Comparison of ENCODE assay signal across 11 cellular contexts in genomic region chr6:29708432-29709177, GRCh38. TPM values are rescaled to one million over a fixed set of nuclear protein-coding genes. Genes with fewer than 3 reads are reported as not detected.
DNase-seq lines count a peak whose midpoint lies in the region; ATAC-seq, FAIRE-seq and TF ChIP-seq lines count a peak whose summit lies in the region.
"Had no signal": no experiment of that assay in that cellular context is flagged by ENCODE, and none has a peak within 500 bp of the region (broad histone marks: within the 10 kb centered on the region; RNA-seq: fewer than 3 reads in every experiment).

No MANE protein-coding gene starts in this region.

- H3K4me1 Mint-ChIP-seq in T-helper 1 cell treated with Interleukin-12 subunit alpha and Interleukin-12 subunit beta and Interleukin-4 antibody, amounts not matched to agents 30 μg/mL and 1 μg/mL, for 36 hours (ENCODE audit: low read depth) = peaks cover 50% of the 10 kb centered on the region

- ATAC-seq in HG03432 (IDR thresholded peaks at IDR 0.05; ENCODE audit: unreplicated experiment) = no peak

- no peaks in the 10 kb centered on the region for H3K36me3 Mint-ChIP-seq in T-helper 1 cell treated with Interleukin-12 subunit alpha and Interleukin-12 subunit beta and Interleukin-4 antibody, amounts not matched to agents 30 μg/mL and 1 μg/mL, for 36 hours (ENCODE audit: low read depth)

- H3K27ac ChIP-seq in testis = no peak overlapping the region
- H3K27ac ChIP-seq: parathyroid adenoma had no signal

- 69 to 78% methylated on average over 11 of the region's 11 CpGs for whole genome bisulfite sequencing in testis, 2 donors

- intact Hi-C loops in testis (cut with DNase I; ENCODE audit: low total_unique reads) = loop anchor here (10.0 kb wide), 1 partner anchor 126 kb away; no protein-coding TSS in a partner anchor

- no peaks in the 10 kb centered on the region for H3K4me1 ChIP-seq in testis
- H3K4me1 ChIP-seq: parathyroid adenoma had no signal

- H3K9me3 Mint-ChIP-seq in T-helper 1 cell treated with Interleukin-12 subunit alpha and Interleukin-12 subunit beta and Interleukin-4 antibody, amounts not matched to agents 30 μg/mL and 1 μg/mL, for 36 hours = no peaks in the 10 kb centered on the region

- no peak overlapping the region for H3K4me3 ChIP-seq in bronchial epithelial cell (ENCODE audit: low read depth, low read length)
- no peak overlapping the region for H3K4me3 ChIP-seq in testis

- DNase-seq in activated CD4-positive, alpha-beta T cell treated with anti-CD3 and anti-CD28 coated beads for 48 hours = peak; percentile 59
- no peak for DNase-seq in activated CD4-positive, alpha-beta T cell treated with anti-CD3 and anti-CD28 coated beads, Interleukin-2, amount 50 U/mL, for 4 hours
- DNase-seq in bronchial epithelial cell (ENCODE audit: low read depth) = no peak
- DNase-seq in stimulated activated naive CD4-positive, alpha-beta T cell treated with Interleukin-2 at 50 U/mL for 16 hours (lab: John Stamatoyannopoulos, UW) = peak; percentile 32
- DNase-seq in MV-4-11 (lab: John Stamatoyannopoulos, UW) = no peak
- DNase-seq in testis = no peak
- DNase-seq: KG1 had no signal

- no peak for TF ChIP-seq POLR2A in testis (IDR thresholded peaks at IDR 0.05)

- H3K27me3 Mint-ChIP-seq in T-helper 1 cell treated with Interleukin-12 subunit alpha and Interleukin-12 subunit beta and Interleukin-4 antibody, amounts not matched to agents 30 μg/mL and 1 μg/mL, for 36 hours (ENCODE audit: low read depth) = peaks cover 20% of the 10 kb centered on the region

- H3K36me3 ChIP-seq in bronchial epithelial cell (ENCODE audit: control insufficient read depth, insufficient read depth, low read length) (no peaks in the 10 kb centered on the region), testis (ENCODE audit: low read depth, missing control alignments) (no peaks in the 10 kb centered on the region)

- no peak for TF ChIP-seq CTCF in bronchial epithelial cell (IDR thresholded peaks at IDR 0.05; ENCODE audit: insufficient read depth, low read length, severe bottlenecking)
- TF ChIP-seq CTCF in testis (IDR thresholded peaks at IDR 0.05) = no peak

- no peaks in the 10 kb centered on the region for H3K9me3 ChIP-seq in testis

- H3K27ac Mint-ChIP-seq in T-helper 1 cell treated with Interleukin-12 subunit alpha and Interleukin-12 subunit beta and Interleukin-4 antibody, amounts not matched to agents 30 μg/mL and 1 μg/mL, for 36 hours = peak overlapping the region; percentile 94

- H3K27me3 ChIP-seq in bronchial epithelial cell (ENCODE audit: control insufficient read depth, insufficient read depth, low read length) (peaks cover 10% of the 10 kb centered on the region), testis (no peaks in the 10 kb centered on the region)

- FAIRE-seq in bronchial epithelial cell (lab: Jason Lieb, UNC) = peak; percentile 18
- FAIRE-seq: A204.1 had no signal

- peak overlapping the region; percentile 86 for H3K4me3 Mint-ChIP-seq in T-helper 1 cell treated with Interleukin-12 subunit alpha and Interleukin-12 subunit beta and Interleukin-4 antibody, amounts not matched to agents 30 μg/mL and 1 μg/mL, for 36 hours

RNA-seq across cellular contexts. Expression of gene HLA-F, which starts 14.6 kb away (rescaled TPM):
- 14.2 and 24.2 TPM in 2 replicates for total RNA-seq in bronchial epithelial cell
- total RNA-seq in testis = 10 to 100 TPM; 25.3 to 28.1 TPM
- polyA plus RNA-seq in testis (ENCODE audit: insufficient read depth, low read depth, low replicate concordance) = 51.1 TPM

RNA-seq across cellular contexts. Expression of gene ZFP57, which starts 27.7 kb away (rescaled TPM):
- total RNA-seq in bronchial epithelial cell = 0.90 and 1.6 TPM in 2 replicates
- 1 to 10 TPM; 1.4 to 1.6 TPM for total RNA-seq in testis
- polyA plus RNA-seq in testis (ENCODE audit: insufficient read depth, low read depth, low replicate concordance) = 0.91 TPM

RNA-seq across cellular contexts. Expression of gene MOG, which starts 51.7 kb away (rescaled TPM):
- total RNA-seq in bronchial epithelial cell = not detected in 2 replicates
- under 1 TPM in 1 of 2 donors, not detected in 1; 0.19 TPM for total RNA-seq in testis
- 0.36 TPM for polyA plus RNA-seq in testis (ENCODE audit: insufficient read depth, low read depth, low replicate concordance)

Comparison
In these comparisons a context has a peak if more than half of its experiments do, and no peak if none do; other contexts are left out.
1. DNase-seq: peak in activated CD4-positive, alpha-beta T cell treated with anti-CD3 and anti-CD28 coated beads for 48 hours (single experiment) and stimulated activated naive CD4-positive, alpha-beta T cell treated with Interleukin-2 at 50 U/mL for 16 hours (single experiment); none in activated CD4-positive, alpha-beta T cell treated with anti-CD3 and anti-CD28 coated beads, Interleukin-2, amount 50 U/mL, for 4 hours (0 of 2), bronchial epithelial cell (single experiment), MV-4-11 (single experiment) and testis (single experiment).